Comparison of ENCODE assay signal across 16 cellular contexts in genomic region chr13:75826391-75826790, GRCh38.
DNase-seq lines count a peak whose midpoint lies in the region; ATAC-seq and TF ChIP-seq lines count a peak whose summit lies in the region.
"Had no signal": no experiment of that assay in that cellular context is flagged by ENCODE, and none has a peak within 500 bp of the region (broad histone marks: within the 10 kb centered on the region; RNA-seq: fewer than 3 reads in every experiment).

No MANE protein-coding gene starts in this region.

- peaks cover 52% of the 10 kb centered on the region for H3K36me3 ChIP-seq in left ventricle myocardium inferior
- H3K36me3 ChIP-seq in mucosa of descending colon (ENCODE audit: low read depth) = no peaks in the 10 kb centered on the region

- ATAC-seq in Right ventricle myocardium superior (ENCODE audit: poor library complexity) (peak; percentile 19), mucosa of descending colon (peak; percentile 27), GM21723 (IDR thresholded peaks at IDR 0.05; ENCODE audit: unreplicated experiment) (no peak)
- ATAC-seq: HCT116 had no signal

- H3K4me1 ChIP-seq in left ventricle myocardium inferior (peaks cover 75% of the 10 kb centered on the region), mucosa of descending colon (ENCODE audit: low read depth) (no peaks in the 10 kb centered on the region)

- DNase-seq in Right ventricle myocardium superior (no peak), left ventricle myocardium inferior (no peak), NCI-H69 (lab: John Stamatoyannopoulos, UW) (peak; percentile 23), mucosa of descending colon (no peak), NCI-H82 (lab: John Stamatoyannopoulos, UW) (no peak)
- DNase-seq in stimulated activated CD4-positive, alpha-beta T cell treated with anti-CD3 and anti-CD28 coated beads, Interleukin-15, amount 100 ng/mL, for 24 hours = no peak
- DNase-seq: 8988T; CD4-positive, alpha-beta memory T cell; DMS153; DMS79; GDM1; GOT3; H7 had no signal

- H3K4me3 ChIP-seq in left ventricle myocardium inferior (no peak overlapping the region), mucosa of descending colon (no peak overlapping the region)
- H3K4me3 ChIP-seq: BLaER1 had no signal

- TF ChIP-seq CTCF in left ventricle myocardium inferior (IDR thresholded peaks at IDR 0.05; ENCODE audit: borderline replicate concordance) (no peak), mucosa of descending colon (IDR thresholded peaks at IDR 0.05) (no peak)

- intact Hi-C loops in Right ventricle myocardium superior (cut with DNase I) (no loop called here), left ventricle myocardium inferior (cut with micrococcal nuclease) (no loop called here), mucosa of descending colon (cut with DNase I, micrococcal nuclease) (no loop called here)

- H3K27ac ChIP-seq in left ventricle myocardium inferior (replicated peaks) = no peak overlapping the region
- H3K27ac ChIP-seq: BLaER1 had no signal

- H3K9me3 ChIP-seq in left ventricle myocardium inferior (replicated peaks) (peaks cover 2% of the 10 kb centered on the region), mucosa of descending colon (no peaks in the 10 kb centered on the region)
- H3K9me3 ChIP-seq: BLaER1 had no signal

- H3K27me3 ChIP-seq in left ventricle myocardium inferior (ENCODE audit: low read depth) = no peaks in the 10 kb centered on the region
- H3K27me3 ChIP-seq: BLaER1 had no signal
